Comparison of ENCODE assay signal across 1 cellular context in the genomic region with DNA sequence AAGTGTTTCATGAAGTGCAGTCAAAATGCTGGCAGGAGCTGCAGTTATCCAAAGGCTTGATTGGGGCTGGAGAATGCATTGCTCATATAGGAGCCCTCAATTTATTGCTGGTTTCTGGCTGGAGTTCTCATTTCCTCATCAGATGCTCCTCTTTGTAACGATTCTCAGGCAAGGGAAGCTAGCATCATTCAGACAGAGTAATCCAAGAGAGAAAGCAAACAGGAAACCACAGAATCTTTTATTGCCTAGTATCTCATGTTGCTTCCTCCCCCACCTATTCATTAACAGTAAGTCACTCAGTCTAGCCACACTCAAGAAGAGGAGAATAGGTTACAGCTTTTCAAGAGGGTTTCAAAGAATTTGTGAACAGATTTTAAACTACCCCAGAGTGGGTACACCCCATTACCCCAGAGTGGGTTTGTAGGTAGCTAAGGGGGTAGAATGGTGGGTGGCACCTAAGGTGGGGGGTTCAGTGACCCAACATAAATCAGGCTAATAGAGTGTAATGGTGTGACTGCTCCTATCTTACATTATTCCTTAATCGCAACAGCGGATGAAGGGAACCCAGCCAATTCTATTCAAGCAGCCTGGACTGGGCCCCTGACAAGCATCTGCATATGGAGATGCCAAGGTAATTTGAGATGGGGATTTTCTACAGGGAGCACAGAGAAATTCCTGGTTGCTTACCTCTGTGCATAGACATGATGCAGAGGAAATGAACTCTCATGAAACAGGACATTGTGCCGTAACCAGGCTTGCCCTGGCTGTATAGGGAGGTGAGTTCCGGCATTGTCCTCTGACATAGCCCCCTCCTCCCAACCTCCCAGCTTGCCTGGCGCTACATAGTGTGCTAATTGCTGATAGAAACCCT.
TF ChIP-seq lines count a peak whose summit lies in the region.

No MANE protein-coding gene starts in this region.

TF ChIP-seq in HEK293, 187 proteins besides CTCF, POLR2A, EP300 and RAD21 (continued from another document and continues in another):
- TF ChIP-seq, protein P1, sequence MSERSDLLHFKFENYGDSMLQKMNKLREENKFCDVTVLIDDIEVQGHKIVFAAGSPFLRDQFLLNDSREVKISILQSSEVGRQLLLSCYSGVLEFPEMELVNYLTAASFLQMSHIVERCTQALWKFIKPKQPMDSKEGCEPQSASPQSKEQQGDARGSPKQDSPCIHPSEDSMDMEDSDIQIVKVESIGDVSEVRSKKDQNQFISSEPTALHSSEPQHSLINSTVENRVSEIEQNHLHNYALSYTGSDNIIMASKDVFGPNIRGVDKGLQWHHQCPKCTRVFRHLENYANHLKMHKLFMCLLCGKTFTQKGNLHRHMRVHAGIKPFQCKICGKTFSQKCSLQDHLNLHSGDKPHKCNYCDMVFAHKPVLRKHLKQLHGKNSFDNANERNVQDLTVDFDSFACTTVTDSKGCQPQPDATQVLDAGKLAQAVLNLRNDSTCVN (tag by site-specific recombination; optimal IDR thresholded peaks at IDR 0.05) = no peak
- TF ChIP-seq REPIN1 (tag by site-specific recombination; IDR thresholded peaks at IDR 0.05; ENCODE audit: low read depth) = no peak
- TF ChIP-seq, protein P2, sequence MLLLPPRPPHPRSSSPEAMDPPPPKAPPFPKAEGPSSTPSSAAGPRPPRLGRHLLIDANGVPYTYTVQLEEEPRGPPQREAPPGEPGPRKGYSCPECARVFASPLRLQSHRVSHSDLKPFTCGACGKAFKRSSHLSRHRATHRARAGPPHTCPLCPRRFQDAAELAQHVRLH (tag by site-specific recombination; IDR thresholded peaks at IDR 0.05) = no peak
- no peak for TF ChIP-seq KLF1 (tag by site-specific recombination; IDR thresholded peaks at IDR 0.05)
- TF ChIP-seq MZF1 (tag by site-specific recombination; IDR thresholded peaks at IDR 0.05; ENCODE audit: borderline replicate concordance) = peak; percentile 55
- TF ChIP-seq ZNF830 (tag by site-specific recombination; IDR thresholded peaks at IDR 0.05; ENCODE audit: low read depth) = no peak
- TF ChIP-seq, protein P3, sequence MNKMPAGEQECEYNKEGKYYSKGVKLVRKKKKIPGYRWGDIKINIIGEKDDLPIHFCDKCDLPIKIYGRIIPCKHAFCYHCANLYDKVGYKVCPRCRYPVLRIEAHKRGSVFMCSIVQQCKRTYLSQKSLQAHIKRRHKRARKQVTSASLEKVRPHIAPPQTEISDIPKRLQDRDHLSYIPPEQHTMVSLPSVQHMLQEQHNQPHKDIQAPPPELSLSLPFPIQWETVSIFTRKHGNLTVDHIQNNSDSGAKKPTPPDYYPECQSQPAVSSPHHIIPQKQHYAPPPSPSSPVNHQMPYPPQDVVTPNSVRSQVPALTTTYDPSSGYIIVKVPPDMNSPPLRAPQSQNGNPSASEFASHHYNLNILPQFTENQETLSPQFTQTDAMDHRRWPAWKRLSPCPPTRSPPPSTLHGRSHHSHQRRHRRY (tag by site-specific recombination; IDR thresholded peaks at IDR 0.05) = no peak
- no peak for TF ChIP-seq ZNF501 (tag by site-specific recombination; IDR thresholded peaks at IDR 0.05)
- no peak for TF ChIP-seq ZNF521 (tag by site-specific recombination; IDR thresholded peaks at IDR 0.05)
- no peak for TF ChIP-seq ZNF555 (tag by site-specific recombination; conservative IDR thresholded peaks at IDR 0.05)
- no peak for TF ChIP-seq ZNF791 (tag by site-specific recombination; IDR thresholded peaks at IDR 0.05)
- no peak for TF ChIP-seq ZNF449 (tag by site-specific recombination; IDR thresholded peaks at IDR 0.05)
- TF ChIP-seq ZBTB48 (tag by site-specific recombination; IDR thresholded peaks at IDR 0.05) = peak; percentile 88
- TF ChIP-seq TRIM28 (IDR thresholded peaks at IDR 0.05; ENCODE audit: borderline replicate concordance, low read length) = peak; percentile 69; the same call in 1 of the 2 replicates
- no peak for TF ChIP-seq ZNF544 (tag by site-specific recombination; IDR thresholded peaks at IDR 0.05)
- TF ChIP-seq TCF7L2 (IDR thresholded peaks at IDR 0.05; ENCODE audit: borderline replicate concordance, low read depth, low read length) = no peak
- no peak for TF ChIP-seq GFI1B (tag by site-specific recombination; IDR thresholded peaks at IDR 0.05)
- TF ChIP-seq ZNF561 (tag by site-specific recombination; IDR thresholded peaks at IDR 0.05; ENCODE audit: borderline replicate concordance) = no peak; the same call in 1 of the 2 replicates
- TF ChIP-seq KLF17 (tag by site-specific recombination; IDR thresholded peaks at IDR 0.05) = no peak
- 0 out of 2 replicates have a peak, but pooled peaks have one; percentile 21 for TF ChIP-seq ZNF768 (tag by site-specific recombination; IDR thresholded peaks at IDR 0.05)
- no peak for TF ChIP-seq ZNF48 (tag by site-specific recombination; IDR thresholded peaks at IDR 0.05)
- peak; percentile 72; the same call in 1 of the 2 replicates for TF ChIP-seq ZFHX2 (tag by site-specific recombination; conservative IDR thresholded peaks at IDR 0.05)
- TF ChIP-seq HOXD13 (CRISPR knock-in tag; IDR thresholded peaks at IDR 0.05; ENCODE audit: borderline replicate concordance) = no peak
- TF ChIP-seq ZNF747 (tag by site-specific recombination; IDR thresholded peaks at IDR 0.05) = no peak
- TF ChIP-seq ZNF140 (tag by site-specific recombination; IDR thresholded peaks at IDR 0.05) = no peak
- no peak for TF ChIP-seq ZNF596 (tag by site-specific recombination; IDR thresholded peaks at IDR 0.05)
- TF ChIP-seq ZNF266 (tag by site-specific recombination; IDR thresholded peaks at IDR 0.05; ENCODE audit: low read depth) = no peak
- TF ChIP-seq ZNF391 (tag by site-specific recombination; IDR thresholded peaks at IDR 0.05; ENCODE audit: borderline replicate concordance, low read depth) = no peak
- TF ChIP-seq ZNF658 (tag by site-specific recombination; IDR thresholded peaks at IDR 0.05) = no peak
- TF ChIP-seq, protein P4, sequence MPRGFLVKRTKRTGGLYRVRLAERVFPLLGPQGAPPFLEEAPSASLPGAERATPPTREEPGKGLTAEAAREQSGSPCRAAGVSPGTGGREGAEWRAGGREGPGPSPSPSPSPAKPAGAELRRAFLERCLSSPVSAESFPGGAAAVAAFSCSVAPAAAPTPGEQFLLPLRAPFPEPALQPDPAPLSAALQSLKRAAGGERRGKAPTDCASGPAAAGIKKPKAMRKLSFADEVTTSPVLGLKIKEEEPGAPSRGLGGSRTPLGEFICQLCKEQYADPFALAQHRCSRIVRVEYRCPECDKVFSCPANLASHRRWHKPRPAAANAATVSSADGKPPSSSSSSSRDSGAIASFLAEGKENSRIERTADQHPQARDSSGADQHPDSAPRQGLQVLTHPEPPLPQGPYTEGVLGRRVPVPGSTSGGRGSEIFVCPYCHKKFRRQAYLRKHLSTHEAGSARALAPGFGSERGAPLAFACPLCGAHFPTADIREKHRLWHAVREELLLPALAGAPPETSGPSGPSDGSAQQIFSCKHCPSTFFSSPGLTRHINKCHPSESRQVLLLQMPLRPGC (tag by site-specific recombination; IDR thresholded peaks at IDR 0.05) = peak; percentile 61; the same call in 1 of the 2 replicates
- TF ChIP-seq ZNF24 (tag by site-specific recombination; IDR thresholded peaks at IDR 0.05) = peak; percentile 19; the same call in 1 of the 2 replicates
- TF ChIP-seq ZNF223 (tag by site-specific recombination; IDR thresholded peaks at IDR 0.05) = no peak
- TF ChIP-seq ZSCAN16 (tag by site-specific recombination; IDR thresholded peaks at IDR 0.05) = no peak
- TF ChIP-seq KLF10 (tag by site-specific recombination; IDR thresholded peaks at IDR 0.05) = peak; percentile 34; the same call in 1 of the 2 replicates
- peak; percentile 92 for TF ChIP-seq ZNF394 (tag by site-specific recombination; IDR thresholded peaks at IDR 0.05; ENCODE audit: borderline replicate concordance)
- TF ChIP-seq, protein P5, sequence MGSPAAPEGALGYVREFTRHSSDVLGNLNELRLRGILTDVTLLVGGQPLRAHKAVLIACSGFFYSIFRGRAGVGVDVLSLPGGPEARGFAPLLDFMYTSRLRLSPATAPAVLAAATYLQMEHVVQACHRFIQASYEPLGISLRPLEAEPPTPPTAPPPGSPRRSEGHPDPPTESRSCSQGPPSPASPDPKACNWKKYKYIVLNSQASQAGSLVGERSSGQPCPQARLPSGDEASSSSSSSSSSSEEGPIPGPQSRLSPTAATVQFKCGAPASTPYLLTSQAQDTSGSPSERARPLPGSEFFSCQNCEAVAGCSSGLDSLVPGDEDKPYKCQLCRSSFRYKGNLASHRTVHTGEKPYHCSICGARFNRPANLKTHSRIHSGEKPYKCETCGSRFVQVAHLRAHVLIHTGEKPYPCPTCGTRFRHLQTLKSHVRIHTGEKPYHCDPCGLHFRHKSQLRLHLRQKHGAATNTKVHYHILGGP (tag by site-specific recombination; IDR thresholded peaks at IDR 0.05) = no peak
- 0 out of 2 replicates have a peak, but pooled peaks have one; percentile 25 for TF ChIP-seq SP3 (tag by site-specific recombination; IDR thresholded peaks at IDR 0.05)
- TF ChIP-seq ZNF169 (tag by site-specific recombination; IDR thresholded peaks at IDR 0.05) = no peak
- TF ChIP-seq ZNF626 (tag by site-specific recombination; IDR thresholded peaks at IDR 0.05) = no peak
- TF ChIP-seq ZNF211 (tag by site-specific recombination; IDR thresholded peaks at IDR 0.05; ENCODE audit: low read depth) = no peak
- TF ChIP-seq, protein P6, sequence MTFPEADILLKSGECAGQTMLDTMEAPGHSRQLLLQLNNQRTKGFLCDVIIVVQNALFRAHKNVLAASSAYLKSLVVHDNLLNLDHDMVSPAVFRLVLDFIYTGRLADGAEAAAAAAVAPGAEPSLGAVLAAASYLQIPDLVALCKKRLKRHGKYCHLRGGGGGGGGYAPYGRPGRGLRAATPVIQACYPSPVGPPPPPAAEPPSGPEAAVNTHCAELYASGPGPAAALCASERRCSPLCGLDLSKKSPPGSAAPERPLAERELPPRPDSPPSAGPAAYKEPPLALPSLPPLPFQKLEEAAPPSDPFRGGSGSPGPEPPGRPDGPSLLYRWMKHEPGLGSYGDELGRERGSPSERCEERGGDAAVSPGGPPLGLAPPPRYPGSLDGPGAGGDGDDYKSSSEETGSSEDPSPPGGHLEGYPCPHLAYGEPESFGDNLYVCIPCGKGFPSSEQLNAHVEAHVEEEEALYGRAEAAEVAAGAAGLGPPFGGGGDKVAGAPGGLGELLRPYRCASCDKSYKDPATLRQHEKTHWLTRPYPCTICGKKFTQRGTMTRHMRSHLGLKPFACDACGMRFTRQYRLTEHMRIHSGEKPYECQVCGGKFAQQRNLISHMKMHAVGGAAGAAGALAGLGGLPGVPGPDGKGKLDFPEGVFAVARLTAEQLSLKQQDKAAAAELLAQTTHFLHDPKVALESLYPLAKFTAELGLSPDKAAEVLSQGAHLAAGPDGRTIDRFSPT (tag by site-specific recombination; IDR thresholded peaks at IDR 0.05) = no peak
- TF ChIP-seq, protein P7, sequence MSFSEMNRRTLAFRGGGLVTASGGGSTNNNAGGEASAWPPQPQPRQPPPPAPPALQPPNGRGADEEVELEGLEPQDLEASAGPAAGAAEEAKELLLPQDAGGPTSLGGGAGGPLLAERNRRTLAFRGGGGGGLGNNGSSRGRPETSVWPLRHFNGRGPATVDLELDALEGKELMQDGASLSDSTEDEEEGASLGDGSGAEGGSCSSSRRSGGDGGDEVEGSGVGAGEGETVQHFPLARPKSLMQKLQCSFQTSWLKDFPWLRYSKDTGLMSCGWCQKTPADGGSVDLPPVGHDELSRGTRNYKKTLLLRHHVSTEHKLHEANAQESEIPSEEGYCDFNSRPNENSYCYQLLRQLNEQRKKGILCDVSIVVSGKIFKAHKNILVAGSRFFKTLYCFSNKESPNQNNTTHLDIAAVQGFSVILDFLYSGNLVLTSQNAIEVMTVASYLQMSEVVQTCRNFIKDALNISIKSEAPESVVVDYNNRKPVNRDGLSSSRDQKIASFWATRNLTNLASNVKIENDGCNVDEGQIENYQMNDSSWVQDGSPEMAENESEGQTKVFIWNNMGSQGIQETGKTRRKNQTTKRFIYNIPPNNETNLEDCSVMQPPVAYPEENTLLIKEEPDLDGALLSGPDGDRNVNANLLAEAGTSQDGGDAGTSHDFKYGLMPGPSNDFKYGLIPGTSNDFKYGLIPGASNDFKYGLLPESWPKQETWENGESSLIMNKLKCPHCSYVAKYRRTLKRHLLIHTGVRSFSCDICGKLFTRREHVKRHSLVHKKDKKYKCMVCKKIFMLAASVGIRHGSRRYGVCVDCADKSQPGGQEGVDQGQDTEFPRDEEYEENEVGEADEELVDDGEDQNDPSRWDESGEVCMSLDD (tag by site-specific recombination; IDR thresholded peaks at IDR 0.05) = no peak
- no peak for TF ChIP-seq ZNF221 (tag by site-specific recombination; IDR thresholded peaks at IDR 0.05; ENCODE audit: borderline replicate concordance)
- no peak for TF ChIP-seq ZBTB7A (tag by site-specific recombination; IDR thresholded peaks at IDR 0.05; ENCODE audit: low read depth)
